13 cellular contexts compared by ENCODE assay signal in the genomic region with DNA sequence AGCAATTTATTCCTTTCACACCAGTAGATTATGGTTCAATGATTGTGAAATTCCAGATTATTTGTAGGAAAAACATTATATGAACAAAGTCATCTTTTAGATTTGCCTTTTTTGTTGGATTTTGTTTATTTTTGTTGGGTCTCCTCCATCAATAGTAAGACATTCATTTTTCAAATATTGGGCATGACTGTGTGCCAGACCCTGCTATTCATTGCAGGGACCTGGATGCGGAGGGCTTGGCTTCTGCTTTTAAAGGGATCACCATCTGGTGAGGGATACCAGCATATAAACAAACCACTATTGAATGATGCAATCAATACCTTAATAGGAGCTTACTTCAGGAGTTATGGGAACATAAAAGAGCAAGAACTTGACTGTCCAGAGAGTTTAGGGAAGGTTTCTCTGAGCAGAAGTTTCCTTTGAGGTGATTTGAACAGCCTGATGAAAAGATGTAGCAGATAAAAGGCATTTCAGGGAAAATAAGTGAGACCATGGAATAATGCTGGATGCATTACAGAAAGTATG.
DNase-seq lines count a peak whose midpoint lies in the region; ATAC-seq, FAIRE-seq and TF ChIP-seq lines count a peak whose summit lies in the region.
"Had no signal": no experiment of that assay in that cellular context is flagged by ENCODE, and none has a peak within 500 bp of the region (broad histone marks: within the 10 kb centered on the region; RNA-seq: fewer than 3 reads in every experiment).

No MANE protein-coding gene starts in this region.

- H3K56ac ChIP-seq in IMR-90 (ENCODE audit: extremely low read depth, insufficient read depth, low read length) (no peak overlapping the region), H9 (ENCODE audit: insufficient read length, low read depth, low read length) (no peak overlapping the region)

- no peaks in the 10 kb centered on the region for H3K27me3 ChIP-seq in BJ (ENCODE audit: control insufficient read depth, insufficient read depth, low read length)
- H3K27me3 ChIP-seq in IMR-90 (ENCODE audit: control insufficient read depth, insufficient read depth, low read length): peaks cover 2% of the 10 kb centered on the region; the same call in 1 of the 2 replicates
- no peaks in the 10 kb centered on the region for H3K27me3 ChIP-seq in esophagus muscularis mucosa
- no peaks in the 10 kb centered on the region for H3K27me3 ChIP-seq in H9 (ENCODE audit: insufficient read depth, low read length)
- H3K27me3 ChIP-seq: BLaER1 treated with 17β-estradiol and CSF1 and Interleukin-3, amounts not matched to agents 10 nM and 100 nM had no signal

- no peaks in the 10 kb centered on the region for H3K27me3 Mint-ChIP-seq in H9 (ENCODE audit: low read depth)

- H3K9me3 ChIP-seq in IMR-90 (ENCODE audit: control insufficient read depth, insufficient read depth, low read length): no peaks in the 10 kb centered on the region
- H3K9me3 ChIP-seq in esophagus muscularis mucosa: no peaks in the 10 kb centered on the region
- H3K9me3 ChIP-seq in H9 (ENCODE audit: control insufficient read depth, low read depth, low read length): no peaks in the 10 kb centered on the region
- H3K9me3 ChIP-seq: BLaER1 treated with 17β-estradiol and CSF1 and Interleukin-3, amounts not matched to agents 10 nM and 100 nM had no signal

- H3K23ac ChIP-seq in IMR-90 (ENCODE audit: low read depth, low read length): 0 out of 2 replicates have a peak overlapping the region, but pooled peaks have one; percentile 16
- H3K23ac ChIP-seq in H9 (ENCODE audit: insufficient read length, low read depth, low read length): no peak overlapping the region

- CTCF ChIA-PET in BJ (lab: Yijun Ruan, JAX) (no interaction called here), IMR-90 (lab: Yijun Ruan, JAX) (no interaction called here)

- H4K5ac ChIP-seq in IMR-90 (ENCODE audit: low read depth, low read length): no peak overlapping the region
- H4K5ac ChIP-seq in H9 (ENCODE audit: insufficient read length, low read depth, low read length): no peak overlapping the region

- H3K36me3 ChIP-seq in BJ (ENCODE audit: control insufficient read depth, insufficient read depth, low read length) (no peaks in the 10 kb centered on the region), IMR-90 (ENCODE audit: control insufficient read depth, insufficient read depth, low read length) (no peaks in the 10 kb centered on the region), esophagus muscularis mucosa (no peaks in the 10 kb centered on the region)
- H3K36me3 ChIP-seq: BLaER1 treated with 17β-estradiol and CSF1 and Interleukin-3, amounts not matched to agents 10 nM and 100 nM had no signal

- in situ Hi-C loops in IMR-90 (cut with MboI; ENCODE audit: low sequenced_read_pairs): no loop called here

- H2BK15ac ChIP-seq in IMR-90 (ENCODE audit: low read depth, low read length): no peak overlapping the region
- no peak overlapping the region for H2BK15ac ChIP-seq in H9 (ENCODE audit: low read depth, low read length)

- H3K4ac ChIP-seq in IMR-90 (ENCODE audit: low read depth, low read length) (no peak overlapping the region), H9 (ENCODE audit: low read depth, low read length) (no peak overlapping the region)

- H3K79me2 ChIP-seq in H9 (ENCODE audit: insufficient read depth, low read length): no peaks in the 10 kb centered on the region

- no peak for TF ChIP-seq POLR2A in IMR-90 (IDR thresholded peaks at IDR 0.05; ENCODE audit: low read depth, low read length)
- no peak for TF ChIP-seq POLR2A in esophagus muscularis mucosa (IDR thresholded peaks at IDR 0.05; ENCODE audit: low read depth)
- no peak for TF ChIP-seq POLR2A in GM12891 (IDR thresholded peaks at IDR 0.05; ENCODE audit: low read depth, low read length)

- H4K91ac ChIP-seq in IMR-90 (ENCODE audit: insufficient read depth, low read depth, low read length) (no peak overlapping the region), H9 (ENCODE audit: insufficient read length, low read depth, low read length) (no peak overlapping the region)

- no peak; the same call in 1 of the 2 replicates for ATAC-seq in IMR-90 (ENCODE audit: low read depth)

- no peaks in the 10 kb centered on the region for H3K9me1 ChIP-seq in IMR-90 (ENCODE audit: insufficient read depth, low read length)

- H3K27ac ChIP-seq in IMR-90 (ENCODE audit: insufficient read depth, low read length) (no peak overlapping the region), esophagus muscularis mucosa (replicated peaks in 1 of 4) (no peak overlapping the region), H9 (ENCODE audit: insufficient read length, low read depth, low read length) (no peak overlapping the region)
- H3K27ac ChIP-seq: BLaER1 treated with 17β-estradiol and CSF1 and Interleukin-3, amounts not matched to agents 10 nM and 100 nM; RWPE1 had no signal

- DNase-seq in BJ (ENCODE audit: low read depth): peak; percentile 15
- peak; percentile 43 for DNase-seq in IMR-90
- peak; percentile 72 for DNase-seq in NCI-H69 (lab: John Stamatoyannopoulos, UW)
- DNase-seq in esophagus muscularis mucosa (ENCODE audit: extremely low spot score): peak; percentile 26
- DNase-seq in GM12891 (ENCODE audit: insufficient read length, low spot score): no peak
- no peak for DNase-seq in NCI-H1436 treated with DMSO at 0.1 percent for 48 hours (lab: John Stamatoyannopoulos, UW)
- no peak for DNase-seq in H9
- DNase-seq in GM03348 (ENCODE audit: low spot score): no peak
- DNase-seq: CD8-positive, alpha-beta memory T cell; KBM-7; NCI-H187 had no signal

- H3K4me3 Mint-ChIP-seq in H9: no peak overlapping the region
- H3K4me3 Mint-ChIP-seq: CD8-positive, alpha-beta memory T cell had no signal

- no peaks in the 10 kb centered on the region for H3K9me3 Mint-ChIP-seq in H9
- H3K9me3 Mint-ChIP-seq: CD8-positive, alpha-beta memory T cell had no signal

- H4K20me1 ChIP-seq in IMR-90 (ENCODE audit: insufficient read depth, low read length) (no peaks in the 10 kb centered on the region), H9 (ENCODE audit: control insufficient read depth, insufficient read depth, insufficient read length) (no peaks in the 10 kb centered on the region)
- H4K20me1 ChIP-seq: BLaER1 treated with 17β-estradiol and CSF1 and Interleukin-3, amounts not matched to agents 10 nM and 100 nM had no signal

- H3K9ac ChIP-seq in IMR-90 (ENCODE audit: low read depth, low read length) (no peak overlapping the region), H9 (ENCODE audit: extremely low read depth, insufficient read length, low read length) (no peak overlapping the region)
- H3K9ac ChIP-seq: BLaER1 treated with 17β-estradiol and CSF1 and Interleukin-3, amounts not matched to agents 10 nM and 100 nM had no signal

- no peak overlapping the region for H4K8ac ChIP-seq in IMR-90 (ENCODE audit: low read depth in 2 of 2, low read length in 2 of 2)
- no peak overlapping the region for H4K8ac ChIP-seq in H9 (replicated peaks; ENCODE audit: insufficient read length, low read depth, low read length)

- H3K14ac ChIP-seq in IMR-90 (replicated peaks; ENCODE audit: low read depth, low read length) (no peak overlapping the region), H9 (ENCODE audit: insufficient read depth, low read length) (no peak overlapping the region)

- no peak overlapping the region for H2BK12ac ChIP-seq in H9 (ENCODE audit: insufficient read length, low read depth, low read length)

- no peaks in the 10 kb centered on the region for H3K23me2 ChIP-seq in H9 (ENCODE audit: insufficient read length, low read depth, low read length, poor library complexity, severe bottlenecking)

- no peak for TF ChIP-seq EP300 in esophagus muscularis mucosa (IDR thresholded peaks at IDR 0.05)

- no peak overlapping the region for H2AK9ac ChIP-seq in IMR-90 (replicated peaks; ENCODE audit: low read depth, low read length, poor library complexity)

- TF ChIP-seq CTCF in BJ (IDR thresholded peaks at IDR 0.05; ENCODE audit: insufficient read depth, low read depth, low read length) (no peak), IMR-90 (conservative IDR thresholded peaks at IDR 0.05; ENCODE audit: low read depth, low read length) (no peak), esophagus muscularis mucosa (IDR thresholded peaks at IDR 0.05) (no peak), H9 (conservative IDR thresholded peaks at IDR 0.05) (no peak)

- no CpG with 5 or more reads among the region's 1 CpG for WGBS in IMR-90 (ENCODE audit: extremely low coverage in 2 of 2, insufficient read length in 1 of 2), 2 experiments
- 74% methylated on average over 1 of the region's 1 CpG for WGBS in esophagus muscularis mucosa
- no CpG with 5 or more reads among the region's 1 CpG for WGBS in H9 (ENCODE audit: extremely low coverage, insufficient read length, low lambda C conversion rate)

- TF ChIP-seq RAD21 in IMR-90 (IDR thresholded peaks at IDR 0.05; ENCODE audit: low read length): no peak

- POLR2A ChIA-PET in BJ (lab: Charles Lee) (no interaction called here), IMR-90 (lab: Charles Lee; ENCODE audit: unreplicated experiment) (no interaction called here)

- H3K4me1 ChIP-seq in IMR-90 (ENCODE audit: control insufficient read depth, insufficient read depth, low read length) (peaks cover 2% of the 10 kb centered on the region; the same call in 1 of the 2 replicates), esophagus muscularis mucosa (no peaks in the 10 kb centered on the region), H9 (ENCODE audit: insufficient read depth, low read length) (no peaks in the 10 kb centered on the region)
- H3K4me1 ChIP-seq: BLaER1 treated with 17β-estradiol and CSF1 and Interleukin-3, amounts not matched to agents 10 nM and 100 nM had no signal

- 0 out of 4 replicates have a peak, but pooled peaks cover 0 to 5% of the 10 kb centered on the region in 2 experiments for H3K4me1 Mint-ChIP-seq in H9
- H3K4me1 Mint-ChIP-seq: CD8-positive, alpha-beta memory T cell had no signal

- H3K4me3 ChIP-seq in BJ (ENCODE audit: low read depth, low read length): no peak overlapping the region
- H3K4me3 ChIP-seq in IMR-90 (ENCODE audit: insufficient read depth, low read depth, low read length): no peak overlapping the region
- no peak overlapping the region for H3K4me3 ChIP-seq in esophagus muscularis mucosa
- H3K4me3 ChIP-seq: BLaER1 treated with 17β-estradiol and CSF1 and Interleukin-3, amounts not matched to agents 10 nM and 100 nM had no signal

- H2AK5ac ChIP-seq in IMR-90 (ENCODE audit: low read depth, low read length) (no peak overlapping the region), H9 (ENCODE audit: insufficient read length, low read length) (no peak overlapping the region)

- dilution Hi-C loops in IMR-90 (cut with HindIII; ENCODE audit: low sequenced_read_pairs, unreplicated experiment): no loop called here

- no TSS peak for BruUV-seq in IMR-90 (replicated peaks; lab: Mats Ljungman, UMichigan)

- no peak overlapping the region for H2BK5ac ChIP-seq in IMR-90 (ENCODE audit: low read depth, low read length, poor library complexity, severe bottlenecking)
- H2BK5ac ChIP-seq in H9 (ENCODE audit: insufficient read length, low read length): no peak overlapping the region

- no peak overlapping the region for H3K18ac ChIP-seq in IMR-90 (ENCODE audit: low read depth, low read length)
- no peak overlapping the region for H3K18ac ChIP-seq in H9 (ENCODE audit: insufficient read length, low read depth, low read length)

- H3K27ac Mint-ChIP-seq in H9: no peak overlapping the region; a peak in 1 of 7 replicates
- H3K27ac Mint-ChIP-seq: CD8-positive, alpha-beta memory T cell had no signal

- no peak overlapping the region for H2BK20ac ChIP-seq in IMR-90 (ENCODE audit: low read depth, low read length)
- no peak overlapping the region for H2BK20ac ChIP-seq in H9 (ENCODE audit: low read depth, low read length, poor library complexity, severe bottlenecking)

- intact Hi-C loops in IMR-90 (cut with micrococcal nuclease) (no loop called here), esophagus muscularis mucosa (cut with DNase I) (no loop called here)

- H2BK120ac ChIP-seq in IMR-90 (ENCODE audit: low read depth, low read length) (no peak overlapping the region), H9 (ENCODE audit: low read depth, low read length, poor library complexity, severe bottlenecking) (no peak overlapping the region)

- FAIRE-seq in GM12891 (lab: Jason Lieb, UNC): no peak

- no peaks in the 10 kb centered on the region for H3K79me1 ChIP-seq in IMR-90 (ENCODE audit: low read depth in 1 of 2, low read length in 2 of 2)
- no peaks in the 10 kb centered on the region for H3K79me1 ChIP-seq in H9 (ENCODE audit: insufficient read depth, low read depth, low read length, poor library complexity, severe bottlenecking)

- no peaks in the 10 kb centered on the region for H3K36me3 Mint-ChIP-seq in H9 (ENCODE audit: insufficient read depth in 1 of 3, low read depth in 3 of 3)
- H3K36me3 Mint-ChIP-seq: CD8-positive, alpha-beta memory T cell had no signal

- H2AFZ ChIP-seq in IMR-90 (replicated peaks; ENCODE audit: low read length, poor library complexity) (no peak overlapping the region), H9 (ENCODE audit: low read length) (no peak overlapping the region)

- H3T11ph ChIP-seq in H9 (ENCODE audit: low read length): no peak overlapping the region

- H3K4me2 ChIP-seq in IMR-90 (ENCODE audit: low read depth, low read length) (peak overlapping the region; percentile 22; the same call in 1 of the 2 replicates), H9 (ENCODE audit: insufficient read depth, insufficient read length, low read length) (no peak overlapping the region)
- H3K4me2 ChIP-seq: BLaER1 treated with 17β-estradiol and CSF1 and Interleukin-3, amounts not matched to agents 10 nM and 100 nM had no signal

Comparison
In these comparisons a context has a peak if more than half of its experiments do, and no peak if none do; other contexts are left out.
1. DNase-seq: peak in BJ (single experiment), IMR-90 (single experiment), NCI-H69 (single experiment) and esophagus muscularis mucosa (single experiment); none in GM12891 (single experiment), NCI-H1436 treated with DMSO at 0.1 percent for 48 hours (single experiment), H9 (single experiment) and GM03348 (single experiment).